ENCODE assay signal across 8 cellular contexts in the genomic region with DNA sequence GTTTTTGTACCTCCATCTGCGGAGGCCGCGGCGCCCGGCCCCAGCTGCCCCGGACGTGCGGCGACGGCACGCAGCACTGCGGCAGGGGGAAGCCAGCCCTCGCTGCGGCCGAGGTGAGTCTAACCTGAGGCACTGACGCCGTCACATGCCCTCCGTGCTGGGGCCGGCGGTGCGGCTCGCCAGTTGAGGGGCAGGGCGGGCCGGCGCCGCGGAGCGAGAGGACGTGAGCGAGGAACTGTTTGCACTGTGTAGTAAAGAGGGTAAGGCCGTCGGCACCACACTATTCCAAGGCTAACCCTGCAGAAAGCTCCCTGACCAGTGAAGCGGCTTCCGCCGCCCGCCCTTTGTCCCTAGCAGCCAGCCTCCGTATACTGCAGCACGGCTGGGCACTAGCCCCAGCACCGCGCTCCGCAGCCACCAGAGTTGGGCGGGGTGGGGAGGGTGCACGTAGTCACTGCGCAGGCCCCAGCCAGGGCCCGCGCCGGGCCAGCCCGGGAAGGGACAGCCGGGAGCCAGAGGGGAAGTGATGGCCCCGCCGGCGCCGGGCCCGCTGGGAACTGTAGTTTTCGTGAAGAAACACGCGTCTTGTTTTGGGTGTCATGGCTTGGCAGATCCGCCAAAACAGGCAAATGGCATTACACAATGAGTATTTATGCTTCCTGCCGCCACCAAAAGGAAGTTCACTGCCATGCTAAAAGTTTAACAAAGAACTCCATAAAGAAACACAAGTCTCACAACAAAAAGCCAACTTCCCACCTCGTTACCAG. TPM values are rescaled to one million over a fixed set of nuclear protein-coding genes. Genes with fewer than 3 reads are reported as not detected.
DNase-seq lines count a peak whose midpoint lies in the region; ATAC-seq, FAIRE-seq and TF ChIP-seq lines count a peak whose summit lies in the region.

No MANE protein-coding gene starts in this region.

- H3K27me3 ChIP-seq in cardiac muscle cell (no peaks in the 10 kb centered on the region), pancreas (no peaks in the 10 kb centered on the region), thyroid gland (no peaks in the 10 kb centered on the region)

- H3K4me1 ChIP-seq in cardiac muscle cell (ENCODE audit: low read depth): peaks cover 30% of the 10 kb centered on the region
- peaks cover 7 to 39% (median 39%) of the 10 kb centered on the region in 3 donors for H3K4me1 ChIP-seq in pancreas
- H3K4me1 ChIP-seq in thyroid gland: peaks cover 32 to 41% of the 10 kb centered on the region in 2 donors

- intact Hi-C loops in pancreas (cut with DNase I): no loop called here
- intact Hi-C loops in thyroid gland (cut with DNase I): loop anchor here (5.0 kb wide), 1 partner anchor 157 kb away; no protein-coding TSS in a partner anchor

- ATAC-seq in HG02642 (IDR thresholded peaks at IDR 0.05; ENCODE audit: poor library complexity, unreplicated experiment): peak; percentile 66
- ATAC-seq in activated naive CD8-positive, alpha-beta T cell treated with anti-CD3 and anti-CD28 coated beads, Interleukin-2, amount 10 ng/mL, durations not matched to agents 7 days and 5 days (ENCODE audit: low read depth): peak; percentile 75
- peak; percentile 85 to 93 (median 85) for ATAC-seq in pancreas

- H3K4me3 ChIP-seq in GM12864 (ENCODE audit: low read depth, low read length) (peak overlapping the region; percentile 93), cardiac muscle cell (peak overlapping the region; percentile 59), pancreas (peak overlapping the region; percentile 85 to 94 (median 88)), thyroid gland (replicated peaks in 1 of 3) (peak overlapping the region; percentile 84 to 93 (median 91))

- peaks cover 26% of the 10 kb centered on the region for H3K36me3 Mint-ChIP-seq in activated naive CD8-positive, alpha-beta T cell treated with anti-CD3 and anti-CD28 coated beads, Interleukin-2, amount 10 ng/mL, durations not matched to agents 7 days and 5 days

- TF ChIP-seq POLR2A in thyroid gland (IDR thresholded peaks at IDR 0.05): peak in 1 of 2 donors; percentile 88

- DNase-seq in GM12864 (ENCODE audit: low read depth): peak; percentile 73
- peak; percentile 88 for DNase-seq in NCI-H1105 (lab: John Stamatoyannopoulos, UW)
- DNase-seq in SKM-1 treated with dmso at 0.1 percent for 144 hours (lab: John Stamatoyannopoulos, UW; ENCODE audit: unreplicated experiment): peak; percentile 95
- DNase-seq in activated naive CD8-positive, alpha-beta T cell treated with anti-CD3 and anti-CD28 coated beads, Interleukin-2, amount 10 ng/mL, durations not matched to agents 7 days and 5 days: peak; percentile 94
- peak; percentile 98 to 99 for DNase-seq in cardiac muscle cell (ENCODE audit: low read depth in 1 of 2, low spot score in 1 of 2)
- peak; percentile 95 to 99 (median 98) for DNase-seq in pancreas
- DNase-seq in thyroid gland: peak; percentile 93 to 95

- TF ChIP-seq CTCF in GM12864 (IDR thresholded peaks at IDR 0.05; ENCODE audit: low read depth, low read length, missing control alignments): no peak
- peak; percentile 21 for TF ChIP-seq CTCF in cardiac muscle cell (IDR thresholded peaks at IDR 0.05; ENCODE audit: low read depth, low read length)
- peak in 1 of 4 donors; percentile 3 for TF ChIP-seq CTCF in pancreas (IDR thresholded peaks at IDR 0.05)
- peak in 3 of 6 experiments; percentile 9 to 34 (median 29) for TF ChIP-seq CTCF in thyroid gland (IDR thresholded peaks at IDR 0.05)

- H3K27ac Mint-ChIP-seq in activated naive CD8-positive, alpha-beta T cell treated with anti-CD3 and anti-CD28 coated beads, Interleukin-2, amount 10 ng/mL, durations not matched to agents 7 days and 5 days: peak overlapping the region; percentile 97

- POLR2A ChIA-PET in activated naive CD8-positive, alpha-beta T cell treated with anti-CD3 and anti-CD28 coated beads, Interleukin-2, amount 10 ng/mL, durations not matched to agents 7 days and 5 days (lab: Charles Lee): interaction anchor here (0.6 to 3.1 kb wide), 9 partner anchors 11 to 762 kb away, joined by 3 to 26 read pairs (median 7); no protein-coding TSS in a partner anchor

- H3K9me3 ChIP-seq in cardiac muscle cell (ENCODE audit: low read depth): no peaks in the 10 kb centered on the region
- H3K9me3 ChIP-seq in pancreas: no peaks in the 10 kb centered on the region
- H3K9me3 ChIP-seq in thyroid gland: no peaks in the 10 kb centered on the region

- H3K27ac ChIP-seq in cardiac muscle cell (peak overlapping the region; percentile 98), pancreas (peak overlapping the region; percentile 96 to 100 (median 99)), thyroid gland (peak overlapping the region; percentile 93 to 100 (median 95))

- 0% methylated on average over 59 to 60 of the region's 60 CpGs for WGBS in pancreas, 2 donors
- 2% methylated on average over 16 to 17 of the region's 60 CpGs for WGBS in thyroid gland, 2 donors

- peak overlapping the region; percentile 93 for H3K4me3 Mint-ChIP-seq in activated naive CD8-positive, alpha-beta T cell treated with anti-CD3 and anti-CD28 coated beads, Interleukin-2, amount 10 ng/mL, durations not matched to agents 7 days and 5 days

- FAIRE-seq in pancreas (lab: Jason Lieb, UNC): no peak

- no peaks in the 10 kb centered on the region for H3K36me3 ChIP-seq in cardiac muscle cell
- no peaks in the 10 kb centered on the region for H3K36me3 ChIP-seq in pancreas
- H3K36me3 ChIP-seq in thyroid gland: no peaks in the 10 kb centered on the region

- no peaks in the 10 kb centered on the region for H3K9me3 Mint-ChIP-seq in activated naive CD8-positive, alpha-beta T cell treated with anti-CD3 and anti-CD28 coated beads, Interleukin-2, amount 10 ng/mL, durations not matched to agents 7 days and 5 days

- peaks cover 51% of the 10 kb centered on the region for H3K4me1 Mint-ChIP-seq in activated naive CD8-positive, alpha-beta T cell treated with anti-CD3 and anti-CD28 coated beads, Interleukin-2, amount 10 ng/mL, durations not matched to agents 7 days and 5 days

- H3K27me3 Mint-ChIP-seq in activated naive CD8-positive, alpha-beta T cell treated with anti-CD3 and anti-CD28 coated beads, Interleukin-2, amount 10 ng/mL, durations not matched to agents 7 days and 5 days: no peaks in the 10 kb centered on the region

RNA-seq across cellular contexts. Expression of gene KANSL1, which starts 0.6 kb away (rescaled TPM):
- total RNA-seq in activated naive CD8-positive, alpha-beta T cell treated with anti-CD3 and anti-CD28 coated beads, Interleukin-2, amount 10 ng/mL, durations not matched to agents 7 days and 5 days: 100 to 1,000 TPM; 132 to 140 TPM
- total RNA-seq in cardiac muscle cell (69.4 and 109 TPM in 2 replicates), pancreas (10 to 100 TPM; 35.3 to 86.6 (median 48.9) TPM), thyroid gland (100 to 1,000 TPM in 3 of 4 donors, 10 to 100 TPM in 1; 90.7 to 209 (median 124) TPM)
- polyA plus RNA-seq in cardiac muscle cell (52.6 and 61.2 TPM in 2 replicates), pancreas (10 to 100 TPM; 24.6 to 30.3 TPM)

Comparison
In these comparisons a context has a peak if more than half of its experiments do, and no peak if none do; other contexts are left out.
1. Peak in every context shown above with its lines: DNase-seq, ATAC-seq, H3K4me3 ChIP-seq and H3K27ac ChIP-seq.